In genomic region chr3:39378092-39378491, GRCh38 we compare ENCODE assay signal across 9 cellular contexts. TPM values are rescaled to one million over a fixed set of nuclear protein-coding genes. Genes with fewer than 3 reads are reported as not detected.
DNase-seq lines count a peak whose midpoint lies in the region; ATAC-seq and TF ChIP-seq lines count a peak whose summit lies in the region.
"Had no signal": no experiment of that assay in that cellular context is flagged by ENCODE, and none has a peak within 500 bp of the region (broad histone marks: within the 10 kb centered on the region; RNA-seq: fewer than 3 reads in every experiment).

No MANE protein-coding gene starts in this region.

- no peaks in the 10 kb centered on the region for H3K36me3 ChIP-seq in thyroid gland

- H3K36me3 Mint-ChIP-seq in memory B cell = no peaks in the 10 kb centered on the region

- ATAC-seq in HG02798 (IDR thresholded peaks at IDR 0.05; ENCODE audit: poor library complexity, unreplicated experiment) (peak; percentile 84), memory B cell (ENCODE audit: low read depth) (peak; percentile 82)

- peaks cover under 1% of the 10 kb centered on the region for H3K27me3 Mint-ChIP-seq in memory B cell
- H3K27me3 Mint-ChIP-seq: activated naive CD8-positive, alpha-beta T cell had no signal

- in situ Hi-C loops in T47D (cut with HindIII; ENCODE audit: low pct_unique_long_range_greater_than_20kb, low sequenced_read_pairs) = no loop called here

- no peak overlapping the region for H3K27ac Mint-ChIP-seq in memory B cell
- H3K27ac Mint-ChIP-seq: activated naive CD8-positive, alpha-beta T cell had no signal

- H3K9me3 Mint-ChIP-seq in memory B cell = no peaks in the 10 kb centered on the region

- no peaks in the 10 kb centered on the region for H3K9me3 ChIP-seq in thyroid gland

- TF ChIP-seq CTCF in GM12873 (IDR thresholded peaks at IDR 0.05; ENCODE audit: insufficient read depth, low read depth, low read length, missing control alignments) (peak; percentile 94), thyroid gland (IDR thresholded peaks at IDR 0.05) (peak in 5 of 6 experiments; percentile 64 to 81 (median 80))

- DNase-seq in SK-N-DZ (ENCODE audit: low spot score) (peak; percentile 44), T47D (ENCODE audit: low read depth in 1 of 2, low spot score in 1 of 2) (peak; percentile 61 to 84), memory B cell (ENCODE audit: low spot score in 2 of 2) (peak; percentile 42 to 48), thyroid gland (peak; percentile 74 to 75), DMS53 treated with DMSO at 0.1 percent for 48 hours (lab: John Stamatoyannopoulos, UW; ENCODE audit: unreplicated experiment) (no peak), GF-D8 (lab: John Stamatoyannopoulos, UW) (no peak)

- H3K27me3 ChIP-seq in thyroid gland = no peaks in the 10 kb centered on the region

- intact Hi-C loops in thyroid gland (cut with DNase I) = loop anchor here (5.0 kb wide), 1 partner anchor 86 kb away; no protein-coding TSS in a partner anchor

- 28 to 30% methylated on average over 4 of the region's 4 CpGs for WGBS in thyroid gland, 2 donors

- no peak for TF ChIP-seq POLR2A in thyroid gland (IDR thresholded peaks at IDR 0.05)

- no peak overlapping the region for H3K4me3 ChIP-seq in thyroid gland (replicated peaks in 1 of 3)

- peaks cover 5 to 8% of the 10 kb centered on the region in 2 donors for H3K4me1 ChIP-seq in thyroid gland

- H3K27ac ChIP-seq in thyroid gland = no peak overlapping the region

- no peak overlapping the region for H3K4me3 Mint-ChIP-seq in memory B cell
- H3K4me3 Mint-ChIP-seq: activated naive CD8-positive, alpha-beta T cell had no signal

- peaks cover 8% of the 10 kb centered on the region for H3K4me1 Mint-ChIP-seq in memory B cell

RNA-seq across cellular contexts. Expression of gene SLC25A38, which starts 5.1 kb away (rescaled TPM):
- polyA plus RNA-seq in SK-N-DZ (2014; cell fraction: cytosol; rRNA removed) = 26.6 and 29.1 TPM in 2 replicates
- 32.6 and 39.8 TPM in 2 replicates for polyA plus RNA-seq in SK-N-DZ (2014; cell fraction: nucleus; rRNA removed)
- total RNA-seq in thyroid gland = 10 to 100 TPM; 45.6 to 71.6 (median 54.9) TPM

RNA-seq across cellular contexts. Expression of gene RPSA, which starts 28.4 kb away (rescaled TPM):
- polyA plus RNA-seq in SK-N-DZ (2014; cell fraction: cytosol; rRNA removed) = 2,861 and 2,894 TPM in 2 replicates
- polyA plus RNA-seq in SK-N-DZ (2014; cell fraction: nucleus; rRNA removed) = 1,186 and 1,691 TPM in 2 replicates
- 1,000 to 10,000 TPM in 1 of 4 donors, 100 to 1,000 TPM in 3; 570 to 1,162 (median 852) TPM for total RNA-seq in thyroid gland

RNA-seq across cellular contexts. Expression of gene CCR8, which starts 48.6 kb away (rescaled TPM):
- not detected in 2 replicates for polyA plus RNA-seq in SK-N-DZ (2014; cell fraction: cytosol; rRNA removed)
- not detected in 2 replicates for polyA plus RNA-seq in SK-N-DZ (2014; cell fraction: nucleus; rRNA removed)
- not detected for total RNA-seq in thyroid gland

Comparison
In these comparisons a context has a peak if more than half of its experiments do, and no peak if none do; other contexts are left out.
1. DNase-seq: peak in SK-N-DZ (single experiment), T47D (2 of 2), memory B cell (2 of 2) and thyroid gland (2 of 2); none in DMS53 treated with DMSO at 0.1 percent for 48 hours (single experiment) and GF-D8 (single experiment).